In genomic region chr2:15633971-15634346, GRCh38 we compare ENCODE assay signal across 23 cellular contexts. TPM values are rescaled to one million over a fixed set of nuclear protein-coding genes. Genes with fewer than 3 reads are reported as not detected.
DNase-seq lines count a peak whose midpoint lies in the region; ATAC-seq lines count a peak whose summit lies in the region.
"Had no signal": no experiment of that assay in that cellular context is flagged by ENCODE, and none has a peak within 500 bp of the region (broad histone marks: within the 10 kb centered on the region; RNA-seq: fewer than 3 reads in every experiment).

No MANE protein-coding gene starts in this region.

- no peak overlapping the region for H4K12ac ChIP-seq in trophoblast cell (ENCODE audit: low read depth, low read length)

- H3K4ac ChIP-seq in trophoblast cell (ENCODE audit: low read depth, low read length) = no peak overlapping the region

- no peaks in the 10 kb centered on the region for H3K79me2 ChIP-seq in trophoblast cell (ENCODE audit: control insufficient read depth, insufficient read depth, low read length, poor library complexity)

- H3K4me1 ChIP-seq in trophoblast cell (ENCODE audit: control insufficient read depth in 1 of 2, insufficient read depth in 2 of 2, low read length in 2 of 2) = peaks cover 6 to 15% of the 10 kb centered on the region in 2 experiments
- H3K4me1 ChIP-seq: A549, BE2C had no signal

- H3K27me3 Mint-ChIP-seq in activated T-cell treated with anti-CD3 and anti-CD28 coated beads, Interleukin-2, amount 50 U/mL, for 72 hours (ENCODE audit: low read depth) = no peaks in the 10 kb centered on the region
- no peaks in the 10 kb centered on the region for H3K27me3 Mint-ChIP-seq in central memory CD8-positive, alpha-beta T cell
- H3K27me3 Mint-ChIP-seq: CD4-positive, alpha-beta T cell; CD8-positive, alpha-beta memory T cell had no signal

- no peak overlapping the region for H3K27ac ChIP-seq in trophoblast cell (ENCODE audit: low read depth, low read length)
- H3K27ac ChIP-seq: A549; BLaER1 treated with 17β-estradiol and CSF1 and Interleukin-3, amounts not matched to agents 10 nM and 100 nM had no signal

- no peak overlapping the region for H3K4me3 Mint-ChIP-seq in activated T-cell treated with anti-CD3 and anti-CD28 coated beads, Interleukin-2, amount 50 U/mL, for 72 hours
- no peak overlapping the region for H3K4me3 Mint-ChIP-seq in central memory CD8-positive, alpha-beta T cell
- H3K4me3 Mint-ChIP-seq: CD14-positive monocyte; CD4-positive, alpha-beta T cell; CD8-positive, alpha-beta memory T cell had no signal

- H2AFZ ChIP-seq in trophoblast cell (ENCODE audit: insufficient read depth, low read length, poor library complexity) = no peak overlapping the region
- H2AFZ ChIP-seq: GM23248 had no signal

- no peak overlapping the region for H3K23ac ChIP-seq in trophoblast cell (ENCODE audit: low read length)

- H3K27ac Mint-ChIP-seq in activated T-cell treated with anti-CD3 and anti-CD28 coated beads, Interleukin-2, amount 50 U/mL, for 72 hours = peak overlapping the region; percentile 68
- peak overlapping the region; percentile 29 for H3K27ac Mint-ChIP-seq in central memory CD8-positive, alpha-beta T cell (ENCODE audit: low read depth)
- H3K27ac Mint-ChIP-seq: CD14-positive monocyte; CD4-positive, alpha-beta T cell had no signal

- no peak overlapping the region for H3K18ac ChIP-seq in trophoblast cell (ENCODE audit: low read length)

- peaks cover 11% of the 10 kb centered on the region for H3K79me1 ChIP-seq in trophoblast cell (ENCODE audit: low read length)

- no peak overlapping the region for H3K4me2 ChIP-seq in trophoblast cell (ENCODE audit: low read length)
- H3K4me2 ChIP-seq: A549; BLaER1 treated with 17β-estradiol and CSF1 and Interleukin-3, amounts not matched to agents 10 nM and 100 nM had no signal

- H2BK5ac ChIP-seq in trophoblast cell (ENCODE audit: low read depth, low read length, poor library complexity) = no peak overlapping the region

- no peak overlapping the region for H2BK12ac ChIP-seq in trophoblast cell (ENCODE audit: low read length)

- no peak overlapping the region for H3K9ac ChIP-seq in trophoblast cell (ENCODE audit: low read length)
- H3K9ac ChIP-seq: BLaER1 treated with 17β-estradiol and CSF1 and Interleukin-3, amounts not matched to agents 10 nM and 100 nM; GM23248 had no signal

- H3K9me3 Mint-ChIP-seq in activated T-cell treated with anti-CD3 and anti-CD28 coated beads, Interleukin-2, amount 50 U/mL, for 72 hours = no peaks in the 10 kb centered on the region
- H3K9me3 Mint-ChIP-seq in central memory CD8-positive, alpha-beta T cell = no peaks in the 10 kb centered on the region
- H3K9me3 Mint-ChIP-seq: CD14-positive monocyte; CD4-positive, alpha-beta T cell; CD8-positive, alpha-beta memory T cell had no signal

- no CpG with 5 or more reads among the region's 3 CpGs for WGBS in trophoblast cell (ENCODE audit: extremely low coverage, insufficient coverage, insufficient read length)

- no peak overlapping the region for H2BK120ac ChIP-seq in trophoblast cell (ENCODE audit: insufficient read depth, low read length, poor library complexity)

- H4K8ac ChIP-seq in trophoblast cell (ENCODE audit: low read depth, low read length) = no peak overlapping the region

- no peak overlapping the region for H2AK5ac ChIP-seq in trophoblast cell (ENCODE audit: low read length)

- no peak for ATAC-seq in activated T-cell treated with anti-CD3 and anti-CD28 coated beads, Interleukin-2, amount 50 U/mL, for 72 hours (replicated peaks in 1 of 2)
- no peak for ATAC-seq in central memory CD8-positive, alpha-beta T cell (replicated peaks; ENCODE audit: extremely low read depth, poor library complexity, severe bottlenecking)
- ATAC-seq in GM18868 (IDR thresholded peaks at IDR 0.05; ENCODE audit: unreplicated experiment) = no peak
- no peak for ATAC-seq in GM19397 (IDR thresholded peaks at IDR 0.05; ENCODE audit: unreplicated experiment)
- ATAC-seq: A549 had no signal

- H3K36me3 Mint-ChIP-seq in activated T-cell treated with anti-CD3 and anti-CD28 coated beads, Interleukin-2, amount 50 U/mL, for 72 hours (ENCODE audit: insufficient read depth in 2 of 2) = peaks cover 4 to 14% of the 10 kb centered on the region in 2 donors
- H3K36me3 Mint-ChIP-seq in central memory CD8-positive, alpha-beta T cell (ENCODE audit: insufficient read depth) = peaks cover 30% of the 10 kb centered on the region

- H3K14ac ChIP-seq in trophoblast cell (ENCODE audit: low read length) = no peak overlapping the region

- H3K9me3 ChIP-seq in trophoblast cell (ENCODE audit: insufficient read depth, low read depth, low read length) = no peaks in the 10 kb centered on the region
- H3K9me3 ChIP-seq: A549; BE2C; BLaER1 treated with 17β-estradiol and CSF1 and Interleukin-3, amounts not matched to agents 10 nM and 100 nM had no signal

- no peaks in the 10 kb centered on the region for H3K27me3 ChIP-seq in trophoblast cell (ENCODE audit: insufficient read depth, low read length)
- H3K27me3 ChIP-seq: BE2C; BLaER1 treated with 17β-estradiol and CSF1 and Interleukin-3, amounts not matched to agents 10 nM and 100 nM had no signal

- peak overlapping the region; percentile 69 for H4K91ac ChIP-seq in trophoblast cell (ENCODE audit: low read depth, low read length)

- peaks cover 9 to 19% of the 10 kb centered on the region in 2 experiments for H3K36me3 ChIP-seq in trophoblast cell (ENCODE audit: control insufficient read depth in 1 of 2, insufficient read depth in 2 of 2, low read length in 2 of 2)

- H3K4me1 Mint-ChIP-seq in activated T-cell treated with anti-CD3 and anti-CD28 coated beads, Interleukin-2, amount 50 U/mL, for 72 hours (ENCODE audit: low read depth) = no peaks in the 10 kb centered on the region
- no peaks in the 10 kb centered on the region for H3K4me1 Mint-ChIP-seq in central memory CD8-positive, alpha-beta T cell
- H3K4me1 Mint-ChIP-seq: CD14-positive monocyte had no signal

- H3K4me3 ChIP-seq in trophoblast cell (ENCODE audit: low read depth, low read length) = no peak overlapping the region
- H3K4me3 ChIP-seq: A549; BLaER1 treated with 17β-estradiol and CSF1 and Interleukin-3, amounts not matched to agents 10 nM and 100 nM; GM23248 had no signal

- DNase-seq in activated T-cell treated with anti-CD3 and anti-CD28 coated beads, Interleukin-2, amount 50 U/mL, for 72 hours = no peak
- DNase-seq in activated T-cell treated with anti-CD3 and anti-CD28 coated beads, Interleukin-2, amount 50 U/mL, for 1 hour = no peak
- DNase-seq in SK-N-DZ (ENCODE audit: low spot score) = peak; percentile 91
- DNase-seq in central memory CD8-positive, alpha-beta T cell (ENCODE audit: low spot score in 2 of 2) = no peak
- no peak for DNase-seq in trophoblast cell
- DNase-seq: 8988T; ACHN; AML-193; BE2C; Calu3; CD4-positive, alpha-beta T cell; CD8-positive, alpha-beta memory T cell; DMS53; DMS79 treated with DMSO at 0.1 percent for 48 hours; GF-D8; GM23248; H7; HCEC 1CT had no signal

RNA-seq across cellular contexts. Expression of gene DDX1, which starts 42.3 kb away (rescaled TPM):
- 10 to 100 TPM; 55.8 to 56.0 TPM for total RNA-seq in activated T-cell treated with anti-CD3 and anti-CD28 coated beads, Interleukin-2, amount 50 U/mL, for 72 hours
- polyA plus RNA-seq in SK-N-DZ (2014; cell fraction: cytosol; rRNA removed) = 5,002 and 5,638 TPM in 2 replicates
- polyA plus RNA-seq in SK-N-DZ (2014; cell fraction: nucleus; rRNA removed) = 4,616 and 5,818 TPM in 2 replicates
- 93.8 and 94.8 TPM in 2 replicates for polyA plus RNA-seq in trophoblast cell (2013)
